Comparison of ENCODE assay signal across 13 cellular contexts in the genomic region with DNA sequence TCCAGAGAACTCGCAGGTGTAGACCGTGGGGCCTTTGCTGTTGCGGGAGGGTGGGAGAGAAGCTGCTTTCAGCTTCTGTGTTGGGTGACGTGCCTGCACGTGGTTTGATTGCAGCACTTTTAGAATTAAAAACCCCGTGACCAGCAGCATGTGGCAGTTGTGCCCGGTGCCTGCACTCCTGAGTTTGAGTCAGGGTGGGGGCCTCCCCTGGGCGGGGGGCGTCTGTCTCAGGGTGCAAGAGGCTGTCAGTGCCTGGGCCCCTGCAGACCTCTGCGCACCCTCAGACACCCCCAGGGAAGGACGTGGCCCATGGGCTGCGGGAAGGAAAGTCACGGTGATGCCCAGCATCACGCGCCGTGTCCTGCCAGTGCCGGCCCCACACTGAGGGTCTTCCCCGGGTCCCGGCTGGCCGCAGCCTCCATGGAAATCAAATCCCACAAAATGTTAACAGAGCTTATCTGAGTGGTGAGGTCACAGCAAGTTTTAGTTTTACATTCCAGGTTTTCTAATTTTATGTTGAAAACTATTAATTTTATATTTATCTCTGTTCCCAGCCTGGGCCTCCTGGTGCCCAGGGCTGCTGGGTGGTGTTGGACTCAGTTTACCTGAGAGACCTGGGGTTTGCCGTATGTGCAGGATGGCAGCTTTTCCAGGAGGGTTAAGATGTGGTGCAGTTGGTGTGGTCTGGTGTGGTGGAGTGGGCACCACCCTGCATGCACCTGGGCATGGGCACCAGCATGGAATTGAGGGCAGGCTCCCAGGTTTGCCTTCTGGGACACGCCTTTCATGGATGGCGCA. TPM values are rescaled to one million over a fixed set of nuclear protein-coding genes. Genes with fewer than 3 reads are reported as not detected.
"Had no signal": no experiment of that assay in that cellular context is flagged by ENCODE, and none has a peak within 500 bp of the region (broad histone marks: within the 10 kb centered on the region; RNA-seq: fewer than 3 reads in every experiment).

No MANE protein-coding gene starts in this region.

- H3K4me3 ChIP-seq: ascending aorta, dorsolateral prefrontal cortex, lung, right lobe of liver, smooth muscle cell, thoracic aorta had no signal

- H3K4me2 ChIP-seq: smooth muscle cell had no signal

- H3K27me3 Mint-ChIP-seq: stimulated activated naive CD8-positive, alpha-beta T cell treated with anti-CD3 and anti-CD28 coated beads, Interleukin-15, amount 100 ng/mL, for 72 hours had no signal

- H3K9me3 Mint-ChIP-seq: activated naive CD4-positive, alpha-beta T cell treated with anti-CD3 and anti-CD28 coated beads for 36 hours; stimulated activated naive CD8-positive, alpha-beta T cell treated with anti-CD3 and anti-CD28 coated beads, Interleukin-15, amount 100 ng/mL, for 72 hours had no signal

- H3K4me1 ChIP-seq: ascending aorta, right lobe of liver had no signal

- H3K27me3 ChIP-seq: ascending aorta, right lobe of liver had no signal

- H3K9me3 ChIP-seq: ascending aorta, right lobe of liver, thoracic aorta had no signal

- H3K27ac ChIP-seq: ascending aorta, dorsolateral prefrontal cortex, right lobe of liver, thoracic aorta, VCaP had no signal

- H3K27ac Mint-ChIP-seq: activated CD4-positive, alpha-beta T cell treated with anti-CD3 and anti-CD28 coated beads for 36 hours; activated naive CD4-positive, alpha-beta T cell treated with anti-CD3 and anti-CD28 coated beads for 36 hours had no signal

- ATAC-seq: activated CD4-positive, alpha-beta T cell treated with anti-CD3 and anti-CD28 coated beads for 36 hours had no signal

- H3K4me3 Mint-ChIP-seq: activated CD4-positive, alpha-beta T cell treated with anti-CD3 and anti-CD28 coated beads for 36 hours; activated naive CD4-positive, alpha-beta T cell treated with anti-CD3 and anti-CD28 coated beads for 36 hours; stimulated activated naive CD8-positive, alpha-beta T cell treated with anti-CD3 and anti-CD28 coated beads, Interleukin-15, amount 100 ng/mL, for 72 hours had no signal

- DNase-seq: activated CD4-positive, alpha-beta T cell treated with anti-CD3 and anti-CD28 coated beads for 36 hours; activated naive CD4-positive, alpha-beta T cell treated with anti-CD3 and anti-CD28 coated beads for 36 hours; activated T-cell treated with anti-CD3 and anti-CD28 coated beads for 4 hours; erythroblast; midbrain; right lobe of liver; stimulated activated naive CD8-positive, alpha-beta T cell treated with anti-CD3 and anti-CD28 coated beads, Interleukin-15, amount 100 ng/mL, for 72 hours had no signal

- H3K36me3 ChIP-seq: ascending aorta, right lobe of liver, thoracic aorta had no signal

RNA-seq across cellular contexts. Expression of a gene that starts 33.3 kb away (rescaled TPM):
- total RNA-seq: ascending aorta had no signal
